In the genomic region with DNA sequence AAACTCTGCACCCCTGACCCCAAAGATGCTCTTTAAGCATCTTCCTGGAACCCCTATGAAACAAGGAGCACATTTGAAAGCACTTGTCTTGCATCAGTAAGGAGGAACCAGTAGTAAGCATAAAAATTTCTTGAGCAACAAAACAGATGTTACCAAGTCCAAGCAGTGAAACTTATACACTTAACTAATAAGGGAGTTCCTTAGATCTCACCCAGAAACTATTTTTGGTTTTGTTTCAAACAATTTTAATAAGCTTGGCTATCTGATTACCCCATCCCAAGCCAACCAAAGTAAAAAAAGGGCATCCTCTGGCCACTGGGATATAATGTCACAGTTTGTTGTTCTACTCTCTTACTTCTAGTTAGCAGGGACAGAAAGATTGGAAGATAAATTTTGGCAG, we compare ENCODE assay signal across 23 cellular contexts.
DNase-seq lines count a peak whose midpoint lies in the region; ATAC-seq and TF ChIP-seq lines count a peak whose summit lies in the region.
"Had no signal": no experiment of that assay in that cellular context is flagged by ENCODE, and none has a peak within 500 bp of the region (broad histone marks: within the 10 kb centered on the region; RNA-seq: fewer than 3 reads in every experiment).

No MANE protein-coding gene starts in this region.

- H3K36me3 ChIP-seq in adipocyte (ENCODE audit: control insufficient read depth, insufficient read depth, low read length, severe bottlenecking), result no peaks in the 10 kb centered on the region
- H3K36me3 ChIP-seq: lower lobe of right lung, pancreas, upper lobe of right lung had no signal

- DNase-seq in AG09309 (ENCODE audit: low read depth) (peak; percentile 60), GM03348 (ENCODE audit: low spot score) (peak; percentile 70), adipocyte (ENCODE audit: low read depth) (peak; percentile 80), left ventricle myocardium superior (no peak), DMS79 treated with DMSO at 0.1 percent for 48 hours (lab: John Stamatoyannopoulos, UW) (no peak)
- DNase-seq: ACHN; activated CD4-positive, alpha-beta T cell treated with anti-CD3 and anti-CD28 coated beads for 4 hours; activated CD8-positive, alpha-beta memory T cell treated with anti-CD3 and anti-CD28 coated beads for 24 hours; activated effector memory CD4-positive, alpha-beta T cell treated with Interleukin-2 at 50 U/mL for 16 hours; central memory CD4-positive, alpha-beta T cell; glutamatergic neuron; kidney; lower lobe of right lung; NCI-H2029 treated with DMSO at 0.1 percent for 48 hours; NCI-H526 treated with DMSO at 0.1 percent for 48 hours; nephron progenitor cell; pancreas; retina; stimulated activated CD4-positive, alpha-beta T cell treated with anti-CD3 and anti-CD28 coated beads, Interleukin-4, amount 100 ng/mL, for 1 hour; upper lobe of right lung had no signal

- no peaks in the 10 kb centered on the region for H3K27me3 ChIP-seq in adipocyte (replicated peaks; ENCODE audit: control insufficient read depth, insufficient read depth, low read length)
- H3K27me3 ChIP-seq: pancreas, upper lobe of right lung had no signal

- intact Hi-C loops in left ventricle myocardium superior (cut with micrococcal nuclease), result no loop called here

- no peak for TF ChIP-seq CTCF in AG09309 (IDR thresholded peaks at IDR 0.05; ENCODE audit: control insufficient read depth, insufficient read depth, low read depth, low read length, missing control alignments)

- ATAC-seq in left ventricle myocardium superior, result peak; percentile 71
- no peak for ATAC-seq in HG02759 (IDR thresholded peaks at IDR 0.05; ENCODE audit: unreplicated experiment)
- ATAC-seq in GM21825 (IDR thresholded peaks at IDR 0.05; ENCODE audit: unreplicated experiment), result no peak
- no peak for ATAC-seq in GM18867 (IDR thresholded peaks at IDR 0.05; ENCODE audit: unreplicated experiment)
- ATAC-seq: lower lobe of right lung, pancreas, upper lobe of right lung had no signal

- H3K9me3 ChIP-seq in adipocyte (ENCODE audit: control insufficient read depth, low read length), result no peaks in the 10 kb centered on the region
- H3K9me3 ChIP-seq: lower lobe of right lung, pancreas, upper lobe of right lung had no signal

- no peak overlapping the region for H3K9ac ChIP-seq in adipocyte (ENCODE audit: low read length)

- H3K4me3 ChIP-seq in AG09309 (ENCODE audit: control insufficient read depth, low read depth, low read length), result no peak overlapping the region
- peak overlapping the region; percentile 35 for H3K4me3 ChIP-seq in adipocyte (ENCODE audit: low read length)
- H3K4me3 ChIP-seq: lower lobe of right lung, pancreas, upper lobe of right lung had no signal

- peaks cover 10% of the 10 kb centered on the region for H3K4me1 ChIP-seq in adipocyte (ENCODE audit: control insufficient read depth, insufficient read depth, low read length)
- H3K4me1 ChIP-seq: lower lobe of right lung, pancreas, upper lobe of right lung had no signal

Comparison
In these comparisons a context has a peak if more than half of its experiments do, and no peak if none do; other contexts are left out.
1. DNase-seq: peak in AG09309 (single experiment), GM03348 (single experiment) and adipocyte (single experiment); none in left ventricle myocardium superior (single experiment) and DMS79 treated with DMSO at 0.1 percent for 48 hours (single experiment).